Comparison of ENCODE assay signal across 1 cellular context in genomic region chr12:111430418-111431353, GRCh38.
TF ChIP-seq lines count a peak whose summit lies in the region.

No MANE protein-coding gene starts in this region.

TF ChIP-seq in SK-N-SH, 30 proteins besides CTCF, POLR2A, EP300 and RAD21 (continued from another document):
- no peak for TF ChIP-seq USF1 (IDR thresholded peaks at IDR 0.05; ENCODE audit: borderline replicate concordance, low read depth)
- TF ChIP-seq PBX3 (IDR thresholded peaks at IDR 0.05): no peak
- TF ChIP-seq RFX5 (IDR thresholded peaks at IDR 0.05; ENCODE audit: low read length): no peak
- no peak for TF ChIP-seq SMC3 (IDR thresholded peaks at IDR 0.05; ENCODE audit: low read depth, low read length)
- no peak for TF ChIP-seq YY1 (IDR thresholded peaks at IDR 0.05; ENCODE audit: low read depth)
- TF ChIP-seq USF2 (IDR thresholded peaks at IDR 0.05; ENCODE audit: borderline replicate concordance, low read depth, low read length): no peak
- TF ChIP-seq NRF1 (IDR thresholded peaks at IDR 0.05; ENCODE audit: low read depth, low read length): no peak
- no peak for TF ChIP-seq JUND (IDR thresholded peaks at IDR 0.05)
- no peak for TF ChIP-seq POLR2AphosphoS5 (IDR thresholded peaks at IDR 0.05; ENCODE audit: low read depth, low read length)
- no peak for TF ChIP-seq MEF2A (IDR thresholded peaks at IDR 0.05; ENCODE audit: borderline replicate concordance, low read depth)
- no peak for TF ChIP-seq GATA2 (CRISPR knock-in tag; IDR thresholded peaks at IDR 0.05)
- TF ChIP-seq RCOR1 (IDR thresholded peaks at IDR 0.05; ENCODE audit: low read length): no peak
- TF ChIP-seq ZBTB33 (IDR thresholded peaks at IDR 0.05; ENCODE audit: borderline replicate concordance, low read depth): no peak
TF ChIP-seq in SK-N-SH: peak in this region for 0.
